Comparison of ENCODE assay signal across 8 cellular contexts in the genomic region with DNA sequence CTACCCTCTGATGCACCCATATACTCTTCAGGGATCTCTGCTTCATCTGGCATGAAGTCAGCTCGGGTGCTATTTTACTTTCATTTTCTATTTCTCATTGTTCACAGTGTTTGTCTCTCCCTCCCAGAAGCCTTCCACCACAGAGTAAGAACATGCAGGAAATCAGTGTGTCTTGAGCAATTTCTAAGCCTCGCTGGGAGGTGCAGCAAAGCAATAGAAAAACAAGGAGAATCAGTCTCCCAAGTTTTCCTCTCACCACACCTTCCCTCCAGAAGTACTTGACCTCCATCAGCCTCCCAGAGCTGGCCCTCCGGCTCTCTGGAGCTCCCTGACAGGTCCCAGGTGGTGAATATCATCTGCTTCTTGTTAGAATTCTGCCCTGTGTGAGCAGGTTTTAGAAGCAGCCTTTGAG.
DNase-seq lines count a peak whose midpoint lies in the region; TF ChIP-seq lines count a peak whose summit lies in the region.

No MANE protein-coding gene starts in this region.

- H3K9ac ChIP-seq in MM.1S (ENCODE audit: low read length) (peak overlapping the region; percentile 61), fibroblast of lung (ENCODE audit: insufficient read depth, low read length) (no peak overlapping the region)

- H2AFZ ChIP-seq in MM.1S (ENCODE audit: low read length): peak overlapping the region; percentile 80
- peak overlapping the region; percentile 90 for H2AFZ ChIP-seq in fibroblast of lung (ENCODE audit: low read length)

- H3K27me3 ChIP-seq in MM.1S (replicated peaks; ENCODE audit: insufficient read depth, low read length) (no peaks in the 10 kb centered on the region), fibroblast of lung (ENCODE audit: control insufficient read depth, insufficient read depth, low read length) (no peaks in the 10 kb centered on the region)

- TF ChIP-seq CTCF in HEK293 (tag by site-specific recombination; IDR thresholded peaks at IDR 0.05): no peak
- TF ChIP-seq CTCF in MM.1S (IDR thresholded peaks at IDR 0.05; ENCODE audit: low read length): no peak
- TF ChIP-seq CTCF in VCaP (conservative IDR thresholded peaks at IDR 0.05): no peak
- TF ChIP-seq CTCF in fibroblast of lung (conservative IDR thresholded peaks at IDR 0.05 in 1 of 2, IDR thresholded peaks at IDR 0.05 in 1 of 2; ENCODE audit: low read depth in 1 of 2, low read length in 2 of 2): no peak

- H3K4me1 ChIP-seq in HEK293 (ENCODE audit: control insufficient read depth, insufficient read depth, low read length) (no peaks in the 10 kb centered on the region), MM.1S (ENCODE audit: low read length) (peaks cover 14% of the 10 kb centered on the region), fibroblast of lung (ENCODE audit: control insufficient read depth, extremely low read depth, insufficient read depth, low read length) (no peaks in the 10 kb centered on the region)

- peaks cover 20% of the 10 kb centered on the region for H3F3A ChIP-seq in MM.1S (ENCODE audit: insufficient read depth, low read length)

- H3K4me2 ChIP-seq in MM.1S (ENCODE audit: low read depth, low read length) (peak overlapping the region; percentile 79), fibroblast of lung (ENCODE audit: extremely low read depth, insufficient read depth, low read length) (peak overlapping the region; percentile 84)

- no peaks in the 10 kb centered on the region for H3K9me2 ChIP-seq in MM.1S (replicated peaks; ENCODE audit: insufficient read depth, low read length)

- H3K9me3 ChIP-seq in HEK293 (ENCODE audit: control insufficient read depth, insufficient read depth, low read depth, low read length) (no peaks in the 10 kb centered on the region), MM.1S (replicated peaks; ENCODE audit: insufficient read depth, low read length) (no peaks in the 10 kb centered on the region), fibroblast of lung (ENCODE audit: control insufficient read depth, insufficient read depth, low read depth, low read length) (no peaks in the 10 kb centered on the region)

- H3K79me2 ChIP-seq in MM.1S (ENCODE audit: low read length): no peaks in the 10 kb centered on the region
- no peaks in the 10 kb centered on the region for H3K79me2 ChIP-seq in fibroblast of lung (ENCODE audit: control insufficient read depth, insufficient read depth, low read length)

- peak overlapping the region; percentile 77 for H3K27ac Mint-ChIP-seq in activated CD4-positive, alpha-beta T cell treated with anti-CD3 and anti-CD28 coated beads, Interleukin-2, amount 10 ng/mL, durations not matched to agents 24 days and 14 days

- intact Hi-C loops in activated CD4-positive, alpha-beta T cell treated with anti-CD3 and anti-CD28 coated beads, Interleukin-2, amount 10 ng/mL, durations not matched to agents 24 days and 14 days (cut with micrococcal nuclease): no loop called here

- H3K4me3 ChIP-seq in HEK293 (ENCODE audit: low read depth, low read length) (peak overlapping the region; percentile 19; the same call in 1 of the 2 replicates), MM.1S (ENCODE audit: low read length) (peak overlapping the region; percentile 56), fibroblast of lung (replicated peaks in 1 of 4; ENCODE audit: control extremely low read depth in 1 of 4, insufficient read depth in 1 of 4, low read depth in 3 of 4, low read length in 4 of 4) (peak overlapping the region; percentile 32 to 70 (median 38))

- peaks cover 20% of the 10 kb centered on the region for H3K4me1 Mint-ChIP-seq in activated CD4-positive, alpha-beta T cell treated with anti-CD3 and anti-CD28 coated beads, Interleukin-2, amount 10 ng/mL, durations not matched to agents 24 days and 14 days

- H3K27ac ChIP-seq in HEK293 (ENCODE audit: extremely low read depth, low read depth, low read length) (no peak overlapping the region), MM.1S (ENCODE audit: low read length) (peak overlapping the region; percentile 85), VCaP (peak overlapping the region; percentile 60), fibroblast of lung (ENCODE audit: insufficient read depth, low read length) (peak overlapping the region; percentile 29)

- H3K4me3 Mint-ChIP-seq in activated CD4-positive, alpha-beta T cell treated with anti-CD3 and anti-CD28 coated beads, Interleukin-2, amount 10 ng/mL, durations not matched to agents 24 days and 14 days: peak overlapping the region; percentile 74

- peaks cover 13% of the 10 kb centered on the region for H3K27me3 Mint-ChIP-seq in activated CD4-positive, alpha-beta T cell treated with anti-CD3 and anti-CD28 coated beads, Interleukin-2, amount 10 ng/mL, durations not matched to agents 24 days and 14 days

- peaks cover 2% of the 10 kb centered on the region for H3K36me3 Mint-ChIP-seq in activated CD4-positive, alpha-beta T cell treated with anti-CD3 and anti-CD28 coated beads, Interleukin-2, amount 10 ng/mL, durations not matched to agents 24 days and 14 days (ENCODE audit: low read depth)

- H4K20me1 ChIP-seq in MM.1S (ENCODE audit: insufficient read depth, low read length) (no peaks in the 10 kb centered on the region), fibroblast of lung (ENCODE audit: control insufficient read depth, extremely low read depth, insufficient read depth, low read length) (no peaks in the 10 kb centered on the region)

- H3K9me3 Mint-ChIP-seq in activated CD4-positive, alpha-beta T cell treated with anti-CD3 and anti-CD28 coated beads, Interleukin-2, amount 10 ng/mL, durations not matched to agents 24 days and 14 days: peaks cover 10% of the 10 kb centered on the region

- peak; percentile 82 for DNase-seq in activated CD4-positive, alpha-beta T cell treated with anti-CD3 and anti-CD28 coated beads, Interleukin-2, amount 10 ng/mL, durations not matched to agents 24 days and 14 days
- no peak for DNase-seq in activated CD4-positive, alpha-beta T cell treated with anti-CD3 and anti-CD28 coated beads, Interleukin-2, amount 50 U/mL, for 4 hours
- peak; percentile 93 for DNase-seq in MM.1S
- peak; percentile 59 to 79 for DNase-seq in fibroblast of lung (ENCODE audit: low read depth in 2 of 2)
- DNase-seq in renal cortical epithelial cell (ENCODE audit: low read depth): peak; percentile 85
- no peak for DNase-seq in NCI-H1105 treated with DMSO at 0.1 percent for 48 hours (lab: John Stamatoyannopoulos, UW)

- CTCF ChIA-PET in HEK293 (lab: Yijun Ruan, JAX): interaction anchor here (1.0 kb wide), 1 partner anchor 9 kb away, joined by 3 read pairs; no protein-coding TSS in a partner anchor

- H3K36me3 ChIP-seq in HEK293 (ENCODE audit: control insufficient read depth in 2 of 2, insufficient read depth in 1 of 2, low read length in 2 of 2): no peaks in the 10 kb centered on the region
- H3K36me3 ChIP-seq in MM.1S (replicated peaks; ENCODE audit: insufficient read depth, low read length): no peaks in the 10 kb centered on the region
- no peaks in the 10 kb centered on the region for H3K36me3 ChIP-seq in fibroblast of lung (ENCODE audit: control insufficient read depth, insufficient read depth, low read length)

- POLR2A ChIA-PET in HEK293 (lab: Yijun Ruan, JAX): no interaction called here

TF ChIP-seq in HEK293, 187 proteins besides CTCF, POLR2A, EP300 and RAD21:
- no peak for TF ChIP-seq YY2 (tag by site-specific recombination; IDR thresholded peaks at IDR 0.05)
- TF ChIP-seq ZBTB17 (tag by site-specific recombination; IDR thresholded peaks at IDR 0.05): peak; percentile 63; the same call in 1 of the 2 replicates

Comparison
In these comparisons a context has a peak if more than half of its experiments do, and no peak if none do; other contexts are left out.
1. DNase-seq: peak in activated CD4-positive, alpha-beta T cell treated with anti-CD3 and anti-CD28 coated beads, Interleukin-2, amount 10 ng/mL, durations not matched to agents 24 days and 14 days (single experiment), MM.1S (single experiment), fibroblast of lung (2 of 2) and renal cortical epithelial cell (single experiment); none in activated CD4-positive, alpha-beta T cell treated with anti-CD3 and anti-CD28 coated beads, Interleukin-2, amount 50 U/mL, for 4 hours (0 of 2) and NCI-H1105 treated with DMSO at 0.1 percent for 48 hours (single experiment).
2. Peak in every context shown above with its lines, with median percentiles within 50 percentile points of each other: H3K4me3 ChIP-seq.